In the genomic region with DNA sequence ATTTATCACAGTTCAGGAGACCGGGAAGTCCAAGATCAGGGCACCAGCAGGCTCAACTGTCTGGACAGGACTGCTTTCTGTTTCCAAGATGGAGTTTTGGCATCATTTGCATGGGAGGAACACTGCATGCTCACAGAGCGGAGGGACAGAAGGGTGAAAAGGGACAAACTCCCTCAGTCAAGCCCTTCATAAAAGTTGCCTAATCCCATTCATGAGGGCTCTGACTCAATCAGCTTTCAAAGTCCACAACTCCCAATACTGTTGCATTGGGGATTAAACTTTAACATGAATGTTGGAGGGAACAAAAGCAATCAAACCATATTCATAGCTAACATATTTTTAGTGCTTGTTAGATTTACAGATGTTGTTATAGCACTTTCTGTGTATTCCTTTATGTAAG, we compare ENCODE assay signal across 18 cellular contexts.
DNase-seq lines count a peak whose midpoint lies in the region; ATAC-seq and TF ChIP-seq lines count a peak whose summit lies in the region.
"Had no signal": no experiment of that assay in that cellular context is flagged by ENCODE, and none has a peak within 500 bp of the region (broad histone marks: within the 10 kb centered on the region; RNA-seq: fewer than 3 reads in every experiment).

No MANE protein-coding gene starts in this region.

- TF ChIP-seq CTCF in left ventricle myocardium inferior (IDR thresholded peaks at IDR 0.05; ENCODE audit: borderline replicate concordance) (no peak), epithelial cell of esophagus (IDR thresholded peaks at IDR 0.05; ENCODE audit: insufficient read depth, low read depth, low read length, missing control alignments) (no peak), liver (IDR thresholded peaks at IDR 0.05; ENCODE audit: low read depth, low read length, missing input control) (no peak)

- H3K27ac ChIP-seq in left ventricle myocardium inferior (replicated peaks) (no peak overlapping the region), liver (ENCODE audit: low read depth in 1 of 2, low read length in 2 of 2) (no peak overlapping the region)
- H3K27ac ChIP-seq: 22Rv1, HL-60 had no signal

- no peaks in the 10 kb centered on the region for H3K36me3 ChIP-seq in left ventricle myocardium inferior
- no peaks in the 10 kb centered on the region for H3K36me3 ChIP-seq in liver (ENCODE audit: control insufficient read depth in 4 of 4, insufficient read depth in 3 of 4, low read depth in 1 of 4, low read length in 3 of 4)
- H3K36me3 ChIP-seq: HAP-1 had no signal

- intact Hi-C loops in Right ventricle myocardium inferior (cut with DNase I): no loop called here
- intact Hi-C loops in left ventricle myocardium inferior (cut with micrococcal nuclease): no loop called here

- TF ChIP-seq RAD21 in liver (IDR thresholded peaks at IDR 0.05): no peak

- no peak overlapping the region for H3K4me3 ChIP-seq in left ventricle myocardium inferior
- no peak overlapping the region for H3K4me3 ChIP-seq in epithelial cell of esophagus (ENCODE audit: low read length)
- H3K4me3 ChIP-seq in liver (ENCODE audit: low read depth in 1 of 3, low read length in 3 of 3): no peak overlapping the region
- H3K4me3 ChIP-seq: HAP-1 had no signal

- DNase-seq in Right ventricle myocardium inferior (ENCODE audit: missing footprints) (peak; percentile 22), left ventricle myocardium inferior (no peak), epithelial cell of esophagus (ENCODE audit: low read depth) (peak; percentile 7), OCI-M2 (lab: John Stamatoyannopoulos, UW; ENCODE audit: unreplicated experiment) (no peak), RPMI8226 (no peak), NCI-H748 (lab: John Stamatoyannopoulos, UW; ENCODE audit: unreplicated experiment) (no peak)
- DNase-seq: CD8-positive, alpha-beta T cell; COR-L47; DMS153; DND-41; GDM1; GOT3; HFFc6 had no signal

- no peak for ATAC-seq in Right ventricle myocardium inferior
- ATAC-seq in HG03460 (IDR thresholded peaks at IDR 0.05; ENCODE audit: unreplicated experiment): no peak
- ATAC-seq: CD8-positive, alpha-beta T cell had no signal

- H3K4me1 ChIP-seq in left ventricle myocardium inferior: peaks cover 3% of the 10 kb centered on the region
- H3K4me1 ChIP-seq in liver (ENCODE audit: control insufficient read depth in 4 of 4, insufficient read depth in 4 of 4, low read length in 3 of 4): no peaks in the 10 kb centered on the region
- H3K4me1 ChIP-seq: HAP-1 had no signal

- no peak overlapping the region for H3K9ac ChIP-seq in liver (ENCODE audit: low read depth in 1 of 2, low read length in 2 of 2)

- H3K27me3 ChIP-seq in left ventricle myocardium inferior (ENCODE audit: low read depth) (no peaks in the 10 kb centered on the region), liver (ENCODE audit: control insufficient read depth in 4 of 4, insufficient read depth in 4 of 4, low read length in 3 of 4) (no peaks in the 10 kb centered on the region)

- H3K9me3 ChIP-seq in left ventricle myocardium inferior (replicated peaks): no peaks in the 10 kb centered on the region
- no peaks in the 10 kb centered on the region for H3K9me3 ChIP-seq in liver (ENCODE audit: control insufficient read depth in 4 of 4, low read length in 3 of 4)
- H3K9me3 ChIP-seq: HAP-1 had no signal

- 71% methylated on average over 2 of the region's 2 CpGs for WGBS in liver

TF ChIP-seq in liver, 16 proteins besides CTCF, POLR2A, EP300 and RAD21:
- peak; percentile 11 to 15 for TF ChIP-seq HNF4A (conservative IDR thresholded peaks at IDR 0.05)
- no peak for TF ChIP-seq YY1 (IDR thresholded peaks at IDR 0.05)
- no peak for TF ChIP-seq FOXA1 (IDR thresholded peaks at IDR 0.05)
- TF ChIP-seq HNF4G (IDR thresholded peaks at IDR 0.05): no peak
- TF ChIP-seq SP1 (IDR thresholded peaks at IDR 0.05): no peak
- no peak for TF ChIP-seq NR2F2 (IDR thresholded peaks at IDR 0.05)
- TF ChIP-seq JUND (IDR thresholded peaks at IDR 0.05): no peak

Comparison
In these comparisons a context has a peak if more than half of its experiments do, and no peak if none do; other contexts are left out.
1. DNase-seq: peak in Right ventricle myocardium inferior (single experiment) and epithelial cell of esophagus (single experiment); none in left ventricle myocardium inferior (single experiment), OCI-M2 (single experiment), RPMI8226 (single experiment) and NCI-H748 (single experiment).